In the genomic region with DNA sequence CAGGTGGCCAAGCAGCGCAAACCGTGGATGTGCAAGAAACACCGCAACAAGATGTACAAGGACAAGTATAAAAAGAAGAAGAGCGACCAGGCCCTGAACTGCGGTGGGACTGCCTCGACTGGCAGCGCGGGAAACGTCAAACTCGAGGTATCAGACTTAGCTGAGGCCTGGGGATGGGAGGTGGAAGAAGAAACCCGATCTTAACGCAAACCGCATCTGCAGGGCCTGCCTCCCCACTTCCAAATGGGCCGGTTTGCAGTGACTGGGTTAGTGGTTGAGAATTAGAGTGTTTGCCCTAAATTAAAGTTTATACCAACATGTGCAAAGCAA, we compare ENCODE assay signal across 8 cellular contexts. TPM values are rescaled to one million over a fixed set of nuclear protein-coding genes. Genes with fewer than 3 reads are reported as not detected.
DNase-seq lines count a peak whose midpoint lies in the region; ATAC-seq, FAIRE-seq and TF ChIP-seq lines count a peak whose summit lies in the region.

No MANE protein-coding gene starts in this region.

- CTCF ChIA-PET in A549 (lab: Yijun Ruan, JAX), result no interaction called here

- H3K4me1 ChIP-seq in A549 (peaks cover 9% of the 10 kb centered on the region; the same call in 1 of the 3 replicates), body of pancreas (peaks cover 34% of the 10 kb centered on the region), right lobe of liver (peaks cover 0 to 11% (median 0%) of the 10 kb centered on the region in 4 donors)

- H3K4me2 ChIP-seq in A549, result peak overlapping the region; percentile 94

- peak in 1 of 2 experiments; percentile 9 for DNase-seq in A549 (ENCODE audit: low read depth in 1 of 2, low spot score in 1 of 2)
- DNase-seq in GM12892 (ENCODE audit: insufficient read length), result peak; percentile 6
- peak; percentile 77 for DNase-seq in OCI-M1 (lab: John Stamatoyannopoulos, UW)
- DNase-seq in body of pancreas, result peak in 1 of 4 donors; percentile 29
- no peak for DNase-seq in right lobe of liver
- peak; percentile 11 for DNase-seq in stimulated activated CD8-positive, alpha-beta memory T cell treated with anti-CD3 and anti-CD28 coated beads, Interleukin-12 subunit alpha, Interleukin-12 subunit beta, amount 100 ng/mL, for 4 hours (ENCODE audit: low read depth)
- DNase-seq in NCI-H2227 (lab: John Stamatoyannopoulos, UW; ENCODE audit: unreplicated experiment), result no peak

- ATAC-seq in A549 (peak; percentile 31 to 32), HG03025 (IDR thresholded peaks at IDR 0.05; ENCODE audit: low FRiP score, unreplicated experiment) (peak; percentile 23), body of pancreas (peak; percentile 6), right lobe of liver (peak; percentile 9 to 19 (median 11))

- TF ChIP-seq EP300 in A549 (IDR thresholded peaks at IDR 0.05), result no peak

- TF ChIP-seq RAD21 in A549 (conservative IDR thresholded peaks at IDR 0.05 in 1 of 2, IDR thresholded peaks at IDR 0.05 in 1 of 2), result no peak

- intact Hi-C loops in body of pancreas (cut with DNase I) (no loop called here), right lobe of liver (cut with DNase I) (no loop called here)

- peak overlapping the region; percentile 70 for H3K4me3 ChIP-seq in A549
- H3K4me3 ChIP-seq in body of pancreas, result peak overlapping the region; percentile 24 to 53
- peak overlapping the region; percentile 70 to 96 (median 73) for H3K4me3 ChIP-seq in right lobe of liver

- WGBS in A549 (ENCODE audit: missing lambda C conversion rate), result 2% methylated on average over 14 of the region's 14 CpGs
- 0% methylated on average over 14 of the region's 14 CpGs for WGBS in body of pancreas, 2 donors
- WGBS in right lobe of liver (ENCODE audit: insufficient coverage, low coverage, low lambda C conversion rate, missing lambda C conversion rate), result under 1% methylated on average over 14 of the region's 14 CpGs

- peak overlapping the region; percentile 76 to 97 for H3K27ac ChIP-seq in A549
- H3K27ac ChIP-seq in body of pancreas, result peak overlapping the region in 1 of 4 donors; percentile 58
- peak overlapping the region in 2 of 3 donors; percentile 70 to 74 for H3K27ac ChIP-seq in right lobe of liver

- no peak for TF ChIP-seq CTCF in A549 (IDR thresholded peaks at IDR 0.05)
- TF ChIP-seq CTCF in body of pancreas (IDR thresholded peaks at IDR 0.05), result no peak
- TF ChIP-seq CTCF in right lobe of liver (IDR thresholded peaks at IDR 0.05), result no peak

- no peak for FAIRE-seq in A549 (lab: Jason Lieb, UNC)
- FAIRE-seq in GM12892 (lab: Jason Lieb, UNC), result no peak

- H3K27me3 ChIP-seq in body of pancreas (no peaks in the 10 kb centered on the region), right lobe of liver (no peaks in the 10 kb centered on the region)

- H3K36me3 ChIP-seq in body of pancreas (replicated peaks in 1 of 2; ENCODE audit: insufficient read depth in 1 of 2, low read depth in 2 of 2) (no peaks in the 10 kb centered on the region), right lobe of liver (no peaks in the 10 kb centered on the region)

- TF ChIP-seq POLR2A in A549 (IDR thresholded peaks at IDR 0.05; ENCODE audit: low read length) (no peak), GM12892 (IDR thresholded peaks at IDR 0.05; ENCODE audit: low read depth, low read length) (no peak), body of pancreas (IDR thresholded peaks at IDR 0.05) (no peak), right lobe of liver (IDR thresholded peaks at IDR 0.05) (no peak)

- POLR2A ChIA-PET in A549 (lab: Yijun Ruan, JAX), result no interaction called here

- no peaks in the 10 kb centered on the region for H3K9me3 ChIP-seq in A549
- H3K9me3 ChIP-seq in body of pancreas, result no peaks in the 10 kb centered on the region
- no peaks in the 10 kb centered on the region for H3K9me3 ChIP-seq in right lobe of liver

TF ChIP-seq in A549, 52 proteins besides CTCF, POLR2A, EP300 and RAD21:
- TF ChIP-seq, protein P1, sequence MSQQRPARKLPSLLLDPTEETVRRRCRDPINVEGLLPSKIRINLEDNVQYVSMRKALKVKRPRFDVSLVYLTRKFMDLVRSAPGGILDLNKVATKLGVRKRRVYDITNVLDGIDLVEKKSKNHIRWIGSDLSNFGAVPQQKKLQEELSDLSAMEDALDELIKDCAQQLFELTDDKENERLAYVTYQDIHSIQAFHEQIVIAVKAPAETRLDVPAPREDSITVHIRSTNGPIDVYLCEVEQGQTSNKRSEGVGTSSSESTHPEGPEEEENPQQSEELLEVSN (IDR thresholded peaks at IDR 0.05; ENCODE audit: borderline replicate concordance, low read depth), result peak; percentile 86
- TF ChIP-seq, protein P2, sequence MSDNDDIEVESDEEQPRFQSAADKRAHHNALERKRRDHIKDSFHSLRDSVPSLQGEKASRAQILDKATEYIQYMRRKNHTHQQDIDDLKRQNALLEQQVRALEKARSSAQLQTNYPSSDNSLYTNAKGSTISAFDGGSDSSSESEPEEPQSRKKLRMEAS (IDR thresholded peaks at IDR 0.05), result peak; percentile 62
- no peak for TF ChIP-seq RARB (CRISPR knock-in tag; IDR thresholded peaks at IDR 0.05)
- no peak for TF ChIP-seq HEYL (CRISPR knock-in tag; IDR thresholded peaks at IDR 0.05)
- TF ChIP-seq KDM5A (IDR thresholded peaks at IDR 0.05), result no peak

RNA-seq across cellular contexts. Expression of a gene that starts 0.8 kb away (rescaled TPM):
- polyA plus RNA-seq in A549 (2011; rRNA removed) (2.0 and 2.5 TPM in 2 replicates), A549 (2017; fragmentation: RNase III; extraction: RNeasy Plus Mini Kit Qiagen cat#74134 plus additional on column Dnase treatment) (2.4 to 2.8 TPM (median 2.5 TPM) in 3 replicates)
- polyA plus RNA-seq in A549 (2012; cell fraction: cytosol; rRNA removed), result 1.9 and 2.0 TPM in 2 replicates
- polyA plus RNA-seq in A549 (2012; cell fraction: nucleus; rRNA removed), result 1.6 TPM in 2 replicates
- polyA minus RNA-seq in A549 (2011; rRNA and poly(A)+ RNA removed), result 0.44 and 0.62 TPM in 2 replicates
- polyA plus RNA-seq in GM12892 (2012; ENCODE audit: missing spikeins), result 9.3 TPM
- total RNA-seq in body of pancreas (1 to 10 TPM in 1 of 2 donors, under 1 TPM in 1; 0.33 to 7.0 TPM), right lobe of liver (1 to 10 TPM in 3 of 6 experiments, under 1 TPM in 3; 0.50 to 1.6 (median 1.0) TPM)

Comparison
In these comparisons a context has a peak if more than half of its experiments do, and no peak if none do; other contexts are left out.
1. DNase-seq: peak in GM12892 (single experiment), OCI-M1 (single experiment) and stimulated activated CD8-positive, alpha-beta memory T cell treated with anti-CD3 and anti-CD28 coated beads, Interleukin-12 subunit alpha, Interleukin-12 subunit beta, amount 100 ng/mL, for 4 hours (single experiment); none in right lobe of liver (0 of 3) and NCI-H2227 (single experiment).
2. Peak in every context shown above with its lines, with median percentiles within 50 percentile points of each other: ATAC-seq and H3K4me3 ChIP-seq.